ENCODE assay signal across 17 cellular contexts in the genomic region with DNA sequence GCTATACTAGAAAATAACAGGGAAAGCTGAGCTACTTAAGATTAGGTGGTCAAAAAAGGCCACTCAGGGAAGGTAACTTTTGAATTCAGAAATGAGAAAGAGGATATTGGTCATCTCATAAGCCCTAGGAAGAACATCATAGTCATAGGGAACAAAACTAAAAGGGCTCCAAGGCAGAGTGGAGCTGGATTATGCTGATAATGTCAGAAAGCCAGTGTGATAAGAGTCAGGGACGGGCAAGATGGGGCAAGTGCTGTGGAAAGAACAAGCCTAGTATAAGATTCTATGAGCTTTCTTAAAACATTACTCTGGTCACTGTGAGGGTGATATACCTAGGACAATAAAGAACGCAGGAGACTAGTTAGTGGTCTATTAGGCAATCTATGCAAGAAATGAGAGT.
DNase-seq lines count a peak whose midpoint lies in the region; FAIRE-seq and TF ChIP-seq lines count a peak whose summit lies in the region.
"Had no signal": no experiment of that assay in that cellular context is flagged by ENCODE, and none has a peak within 500 bp of the region (broad histone marks: within the 10 kb centered on the region; RNA-seq: fewer than 3 reads in every experiment).

No MANE protein-coding gene starts in this region.

- H3K27ac Mint-ChIP-seq in MCF 10A (ENCODE audit: low read depth, unreplicated experiment) (no peak overlapping the region), astrocyte (ENCODE audit: unreplicated experiment) (peak overlapping the region; percentile 43)
- H3K27ac Mint-ChIP-seq: B cell; CD8-positive, alpha-beta T cell; GM23338 had no signal

- peak overlapping the region; percentile 36 for H2AFZ ChIP-seq in mammary epithelial cell (ENCODE audit: low read depth, low read length)
- H2AFZ ChIP-seq in astrocyte (ENCODE audit: low read depth, low read length) = no peak overlapping the region
- H2AFZ ChIP-seq: GM23338 had no signal

- no peaks in the 10 kb centered on the region for H3K4me1 ChIP-seq in mammary epithelial cell (ENCODE audit: insufficient read depth, low read length)
- no peaks in the 10 kb centered on the region for H3K4me1 ChIP-seq in astrocyte (ENCODE audit: insufficient read depth, low read length)
- H3K4me1 ChIP-seq: BLaER1 treated with 17β-estradiol and CSF1 and Interleukin-3, amounts not matched to agents 10 nM and 100 nM had no signal

- 100% methylated on average over 2 of the region's 2 CpGs for WGBS in mammary epithelial cell (ENCODE audit: low coverage, missing lambda C conversion rate)

- H3K4me1 Mint-ChIP-seq in MCF 10A (ENCODE audit: insufficient read depth, unreplicated experiment) = no peaks in the 10 kb centered on the region
- peaks cover 3% of the 10 kb centered on the region for H3K4me1 Mint-ChIP-seq in astrocyte (ENCODE audit: low read depth, unreplicated experiment)
- H3K4me1 Mint-ChIP-seq: B cell, GM23338 had no signal

- H3K27me3 ChIP-seq in mammary epithelial cell (ENCODE audit: insufficient read depth, low read length) (no peaks in the 10 kb centered on the region), astrocyte (ENCODE audit: insufficient read depth, low read length) (no peaks in the 10 kb centered on the region)
- H3K27me3 ChIP-seq: BLaER1 treated with 17β-estradiol and CSF1 and Interleukin-3, amounts not matched to agents 10 nM and 100 nM had no signal

- TF ChIP-seq CTCF in mammary epithelial cell (conservative IDR thresholded peaks at IDR 0.05 in 1 of 2, IDR thresholded peaks at IDR 0.05 in 1 of 2; ENCODE audit: extremely low read depth in 1 of 2, insufficient read depth in 1 of 2, low read depth in 1 of 2, low read length in 2 of 2) = no peak
- no peak for TF ChIP-seq CTCF in MCF 10A (IDR thresholded peaks at IDR 0.05; ENCODE audit: unreplicated experiment)
- no peak for TF ChIP-seq CTCF in astrocyte (IDR thresholded peaks at IDR 0.05; ENCODE audit: insufficient read depth, low read depth, low read length)

- H3K27ac ChIP-seq in mammary epithelial cell (ENCODE audit: insufficient read depth, low read depth, low read length) = no peak overlapping the region
- no peak overlapping the region for H3K27ac ChIP-seq in astrocyte (ENCODE audit: low read depth, low read length)
- H3K27ac ChIP-seq: BLaER1 treated with 17β-estradiol and CSF1 and Interleukin-3, amounts not matched to agents 10 nM and 100 nM had no signal

- DNase-seq in mammary epithelial cell = no peak
- no peak for DNase-seq in MCF 10A (ENCODE audit: unreplicated experiment)
- DNase-seq in astrocyte (ENCODE audit: low read depth) = no peak
- peak; percentile 15 to 53 for DNase-seq in erythroblast (lab: John Stamatoyannopoulos, UW)
- no peak for DNase-seq in NCI-H1436 (lab: John Stamatoyannopoulos, UW)
- no peak for DNase-seq in activated CD4-positive, alpha-beta T cell treated with anti-CD3 and anti-CD28 coated beads, Interleukin-2, amount 50 U/mL, for 4 hours
- DNase-seq in DMS153 treated with DMSO at 0.1 percent for 48 hours (lab: John Stamatoyannopoulos, UW; ENCODE audit: unreplicated experiment) = no peak
- DNase-seq: 8988T; CD8-positive, alpha-beta T cell; DMS 273 treated with DMSO at 0.1 percent for 48 hours; HCEC 1CT had no signal

- H3K27me3 Mint-ChIP-seq in MCF 10A (ENCODE audit: insufficient read depth, unreplicated experiment) = no peaks in the 10 kb centered on the region
- peaks cover 4% of the 10 kb centered on the region for H3K27me3 Mint-ChIP-seq in astrocyte (ENCODE audit: low read depth, unreplicated experiment)
- H3K27me3 Mint-ChIP-seq: B cell had no signal

- no peak overlapping the region for H3K4me3 Mint-ChIP-seq in MCF 10A (ENCODE audit: unreplicated experiment)
- no peak overlapping the region for H3K4me3 Mint-ChIP-seq in astrocyte (ENCODE audit: unreplicated experiment)
- H3K4me3 Mint-ChIP-seq: B cell; CD8-positive, alpha-beta T cell; GM23338 had no signal

- dilution Hi-C loops in mammary epithelial cell (cut with HindIII; ENCODE audit: low sequenced_read_pairs) = no loop called here

- H4K20me1 ChIP-seq in mammary epithelial cell (ENCODE audit: insufficient read depth, low read length) (no peaks in the 10 kb centered on the region), astrocyte (ENCODE audit: insufficient read depth, low read length) (no peaks in the 10 kb centered on the region)
- H4K20me1 ChIP-seq: BLaER1 treated with 17β-estradiol and CSF1 and Interleukin-3, amounts not matched to agents 10 nM and 100 nM had no signal

- H3K79me2 ChIP-seq in mammary epithelial cell (ENCODE audit: insufficient read depth, low read length) (no peaks in the 10 kb centered on the region), astrocyte (ENCODE audit: insufficient read depth, low read length) (no peaks in the 10 kb centered on the region)

- H3K36me3 Mint-ChIP-seq in MCF 10A (ENCODE audit: insufficient read depth, unreplicated experiment) (no peaks in the 10 kb centered on the region), astrocyte (ENCODE audit: low read depth, unreplicated experiment) (no peaks in the 10 kb centered on the region)
- H3K36me3 Mint-ChIP-seq: CD8-positive, alpha-beta T cell had no signal

- no peak for TF ChIP-seq POLR2A in erythroblast (IDR thresholded peaks at IDR 0.05; ENCODE audit: low read length)

- intact Hi-C loops in mammary epithelial cell (cut with micrococcal nuclease) (no loop called here), MCF 10A (cut with micrococcal nuclease) (no loop called here)

- H3K9me3 ChIP-seq in mammary epithelial cell (replicated peaks; ENCODE audit: insufficient read depth, low read length) (no peaks in the 10 kb centered on the region), astrocyte (ENCODE audit: insufficient read depth, low read depth, low read length) (no peaks in the 10 kb centered on the region)
- H3K9me3 ChIP-seq: BLaER1 treated with 17β-estradiol and CSF1 and Interleukin-3, amounts not matched to agents 10 nM and 100 nM had no signal

- H3K4me3 ChIP-seq in mammary epithelial cell (replicated peaks in 1 of 3; ENCODE audit: insufficient read depth in 1 of 3, low read depth in 2 of 3, low read length in 3 of 3) = no peak overlapping the region
- no peak overlapping the region for H3K4me3 ChIP-seq in astrocyte (ENCODE audit: insufficient read depth, low read depth, low read length)
- H3K4me3 ChIP-seq: BLaER1 treated with 17β-estradiol and CSF1 and Interleukin-3, amounts not matched to agents 10 nM and 100 nM; GM23338 had no signal

- BruUV-seq in mammary epithelial cell (replicated peaks; lab: Mats Ljungman, UMichigan) (no TSS peak), MCF 10A (replicated peaks; lab: Mats Ljungman, UMichigan) (no TSS peak)

- H3K9me3 Mint-ChIP-seq in MCF 10A (ENCODE audit: unreplicated experiment) (no peaks in the 10 kb centered on the region), astrocyte (ENCODE audit: unreplicated experiment) (no peaks in the 10 kb centered on the region)
- H3K9me3 Mint-ChIP-seq: CD8-positive, alpha-beta T cell; GM23338 had no signal

- no peak overlapping the region for H3K4me2 ChIP-seq in mammary epithelial cell (ENCODE audit: insufficient read depth, low read depth, low read length)
- no peak overlapping the region for H3K4me2 ChIP-seq in astrocyte (ENCODE audit: low read length)
- H3K4me2 ChIP-seq: BLaER1 treated with 17β-estradiol and CSF1 and Interleukin-3, amounts not matched to agents 10 nM and 100 nM; GM23338 had no signal

- no peak for FAIRE-seq in astrocyte (lab: Jason Lieb, UNC)
- FAIRE-seq: G401.6, GM12891, H54 had no signal

- H3K36me3 ChIP-seq in mammary epithelial cell (ENCODE audit: insufficient read depth, low read length) (no peaks in the 10 kb centered on the region), astrocyte (ENCODE audit: insufficient read depth, low read length) (no peaks in the 10 kb centered on the region)
- H3K36me3 ChIP-seq: BLaER1 treated with 17β-estradiol and CSF1 and Interleukin-3, amounts not matched to agents 10 nM and 100 nM had no signal

- in situ Hi-C loops in mammary epithelial cell (cut with MboI; ENCODE audit: low sequenced_read_pairs in 2 of 2) = no loop called here

- POLR2A ChIA-PET in MCF 10A (lab: Yijun Ruan, JAX) = interaction anchor here (1.4 to 1.7 kb wide), 2 partner anchors 16 to 33 kb away, joined by 4 to 6 read pairs; no protein-coding TSS in a partner anchor

- CTCF ChIA-PET in mammary epithelial cell (lab: Charles Lee; ENCODE audit: low non-redundant PET) = no interaction called here
- CTCF ChIA-PET in MCF 10A (lab: Yijun Ruan, JAX) = interaction anchor here (0.8 to 2.1 kb wide), 7 partner anchors 10 to 546 kb away, joined by 3 to 5 read pairs (median 4); no protein-coding TSS in a partner anchor

- no peak overlapping the region for H3K9ac ChIP-seq in mammary epithelial cell (ENCODE audit: insufficient read depth, low read length)
- H3K9ac ChIP-seq in astrocyte (ENCODE audit: low read length) = no peak overlapping the region
- H3K9ac ChIP-seq: BLaER1 treated with 17β-estradiol and CSF1 and Interleukin-3, amounts not matched to agents 10 nM and 100 nM had no signal

Comparison
In these comparisons a context has a peak if more than half of its experiments do, and no peak if none do; other contexts are left out.
1. DNase-seq: peak in erythroblast (2 of 2); none in mammary epithelial cell (single experiment), MCF 10A (single experiment), astrocyte (single experiment), NCI-H1436 (single experiment), activated CD4-positive, alpha-beta T cell treated with anti-CD3 and anti-CD28 coated beads, Interleukin-2, amount 50 U/mL, for 4 hours (0 of 2) and DMS153 treated with DMSO at 0.1 percent for 48 hours (single experiment).